Comparison of ENCODE assay signal across 15 cellular contexts in genomic region chr4:173253561-173253960, GRCh38.
"Had no signal": no experiment of that assay in that cellular context is flagged by ENCODE, and none has a peak within 500 bp of the region (broad histone marks: within the 10 kb centered on the region; RNA-seq: fewer than 3 reads in every experiment).

No MANE protein-coding gene starts in this region.

- H3K9me3 Mint-ChIP-seq: activated naive CD4-positive, alpha-beta T cell treated with anti-CD3 and anti-CD28 coated beads, Interleukin-2, amount 50 U/mL, for 24 hours; stimulated activated naive CD8-positive, alpha-beta T cell treated with anti-CD3 and anti-CD28 coated beads, Interleukin-15, amount 100 ng/mL, for 72 hours; T-helper 1 cell treated with Interleukin-12 subunit alpha and Interleukin-12 subunit beta and Interleukin-4 antibody, amounts not matched to agents 30 μg/mL and 1 μg/mL, for 36 hours had no signal

- H3K27ac Mint-ChIP-seq: activated naive CD4-positive, alpha-beta T cell treated with anti-CD3 and anti-CD28 coated beads, Interleukin-2, amount 50 U/mL, for 24 hours; stimulated activated naive CD8-positive, alpha-beta T cell treated with anti-CD3 and anti-CD28 coated beads, Interleukin-15, amount 100 ng/mL, for 72 hours; T-helper 1 cell treated with Interleukin-12 subunit alpha and Interleukin-12 subunit beta and Interleukin-4 antibody, amounts not matched to agents 30 μg/mL and 1 μg/mL, for 36 hours had no signal

- H3K4me3 ChIP-seq: breast epithelium, left ventricle myocardium inferior, pancreas, testis had no signal

- ATAC-seq: activated CD4-positive, CD25-positive, alpha-beta regulatory T cell treated with anti-CD3 and anti-CD28 coated beads, Interleukin-2, amount 50 U/mL, for 24 hours; pancreas; stimulated activated naive CD8-positive, alpha-beta T cell treated with anti-CD3 and anti-CD28 coated beads, Interleukin-15, amount 100 ng/mL, for 72 hours had no signal

- H3K9me3 ChIP-seq: breast epithelium, left ventricle myocardium inferior, pancreas, testis had no signal

- H3K27me3 Mint-ChIP-seq: activated naive CD4-positive, alpha-beta T cell treated with anti-CD3 and anti-CD28 coated beads, Interleukin-2, amount 50 U/mL, for 24 hours; stimulated activated naive CD8-positive, alpha-beta T cell treated with anti-CD3 and anti-CD28 coated beads, Interleukin-15, amount 100 ng/mL, for 72 hours had no signal

- H3K27me3 ChIP-seq: breast epithelium, pancreas, testis had no signal

- DNase-seq: activated effector memory CD4-positive, alpha-beta T cell treated with Interleukin-2 at 50 U/mL for 16 hours; activated T-cell treated with anti-CD3 and anti-CD28 coated beads, Interleukin-2, amount 50 U/mL, for 1 hour; foreskin melanocyte; head of caudate nucleus; kidney; left ventricle myocardium inferior; mesendoderm; pancreas; stimulated activated CD4-positive, alpha-beta T cell treated with anti-CD3 and anti-CD28 coated beads, Interleukin-2, amount 100 ng/mL, for 48 hours; stimulated activated naive CD8-positive, alpha-beta T cell treated with anti-CD3 and anti-CD28 coated beads, Interleukin-15, amount 100 ng/mL, for 72 hours; testis had no signal

- H3K4me1 ChIP-seq: breast epithelium, left ventricle myocardium inferior, testis had no signal

- H3K36me3 ChIP-seq: breast epithelium, left ventricle myocardium inferior, pancreas had no signal

- H3K27ac ChIP-seq: breast epithelium, left ventricle myocardium inferior, testis had no signal

- H3K4me3 Mint-ChIP-seq: activated naive CD4-positive, alpha-beta T cell treated with anti-CD3 and anti-CD28 coated beads, Interleukin-2, amount 50 U/mL, for 24 hours; stimulated activated naive CD8-positive, alpha-beta T cell treated with anti-CD3 and anti-CD28 coated beads, Interleukin-15, amount 100 ng/mL, for 72 hours; T-helper 1 cell treated with Interleukin-12 subunit alpha and Interleukin-12 subunit beta and Interleukin-4 antibody, amounts not matched to agents 30 μg/mL and 1 μg/mL, for 36 hours had no signal
